ENCODE assay signal across 11 cellular contexts in genomic region chr14:35347323-35348043, GRCh38. TPM values are rescaled to one million over a fixed set of nuclear protein-coding genes. Genes with fewer than 3 reads are reported as not detected.
A peak's percentile ranks its signal among the peaks of the same experiment; 100 is the strongest.
DNase-seq lines count a peak whose midpoint lies in the region; ATAC-seq and TF ChIP-seq lines count a peak whose summit lies in the region.
"Had no signal": no experiment of that assay in that cellular context is flagged by ENCODE, and none has a peak within 500 bp of the region (broad histone marks: within the 10 kb centered on the region; RNA-seq: fewer than 3 reads in every experiment).

No MANE protein-coding gene starts in this region.

- no peak overlapping the region for H3K4me3 Mint-ChIP-seq in MCF 10A (ENCODE audit: unreplicated experiment)

- intact Hi-C loops in MCF 10A (cut with micrococcal nuclease), result no loop called here
- intact Hi-C loops in mammary epithelial cell (cut with micrococcal nuclease), result no loop called here
- intact Hi-C loops in Panc1 (cut with micrococcal nuclease; ENCODE audit: unreplicated experiment), result no loop called here
- intact Hi-C loops in lower lobe of right lung (cut with DNase I), result no loop called here

- H3K36me3 Mint-ChIP-seq in MCF 10A (ENCODE audit: insufficient read depth, unreplicated experiment), result no peaks in the 10 kb centered on the region

- no peaks in the 10 kb centered on the region for H3K9me3 ChIP-seq in mammary epithelial cell (replicated peaks; ENCODE audit: insufficient read depth, low read length)
- no peaks in the 10 kb centered on the region for H3K9me3 ChIP-seq in Panc1 (ENCODE audit: control insufficient read depth, insufficient read depth, low read depth, low read length)
- no peaks in the 10 kb centered on the region for H3K9me3 ChIP-seq in lower lobe of right lung
- H3K9me3 ChIP-seq: uterus had no signal

- H3K4me2 ChIP-seq in mammary epithelial cell (ENCODE audit: insufficient read depth, low read depth, low read length), result no peak overlapping the region

- H3K4me3 ChIP-seq in mammary epithelial cell (replicated peaks in 1 of 3; ENCODE audit: insufficient read depth in 1 of 3, low read depth in 2 of 3, low read length in 3 of 3) (no peak overlapping the region), Panc1 (ENCODE audit: low read depth in 2 of 2, low read length in 2 of 2) (peak overlapping the region in 1 of 2 experiments; percentile 8; a peak in 1 of 4 replicates), lower lobe of right lung (no peak overlapping the region)
- H3K4me3 ChIP-seq: cardiac muscle cell, uterus had no signal

- DNase-seq in MCF 10A (ENCODE audit: unreplicated experiment) (no peak), mammary epithelial cell (no peak), Panc1 (ENCODE audit: low read depth, low spot score) (no peak), lower lobe of right lung (peak; percentile 55)
- no peak for DNase-seq in stimulated activated CD4-positive, alpha-beta T cell treated with anti-CD3 and anti-CD28 coated beads, Interleukin-1b, Interleukin-23, amount 100 ng/mL, for 48 hours
- DNase-seq: Kasumi-1, uterus had no signal

- H3K27ac ChIP-seq in mammary epithelial cell (ENCODE audit: insufficient read depth, low read depth, low read length), result no peak overlapping the region
- H3K27ac ChIP-seq in Panc1 (ENCODE audit: low read length), result peak overlapping the region; percentile 86
- no peak overlapping the region for H3K27ac ChIP-seq in lower lobe of right lung
- H3K27ac ChIP-seq: cardiac muscle cell, uterus had no signal

- 89% methylated on average over 11 of the region's 13 CpGs for WGBS in mammary epithelial cell (ENCODE audit: low coverage, missing lambda C conversion rate)

- no peak overlapping the region for H3K9ac ChIP-seq in mammary epithelial cell (ENCODE audit: insufficient read depth, low read length)

- CTCF ChIA-PET in MCF 10A (lab: Yijun Ruan, JAX) (no interaction called here), mammary epithelial cell (lab: Charles Lee; ENCODE audit: low non-redundant PET) (interaction anchor here (0.6 kb wide), 1 partner anchor 215 kb away, joined by 3 read pairs; no protein-coding TSS in a partner anchor), Panc1 (lab: Charles Lee) (no interaction called here)

- H3K27ac Mint-ChIP-seq in MCF 10A (ENCODE audit: low read depth, unreplicated experiment), result peak overlapping the region; percentile 57

- no peak overlapping the region for H2AFZ ChIP-seq in mammary epithelial cell (ENCODE audit: low read depth, low read length)

- H3K36me3 ChIP-seq in mammary epithelial cell (ENCODE audit: insufficient read depth, low read length), result no peaks in the 10 kb centered on the region
- no peaks in the 10 kb centered on the region for H3K36me3 ChIP-seq in Panc1 (ENCODE audit: control insufficient read depth, insufficient read depth, low read length)
- H3K36me3 ChIP-seq in lower lobe of right lung, result no peaks in the 10 kb centered on the region
- H3K36me3 ChIP-seq: cardiac muscle cell, uterus had no signal

- H3K27me3 ChIP-seq in mammary epithelial cell (ENCODE audit: insufficient read depth, low read length) (no peaks in the 10 kb centered on the region), Panc1 (ENCODE audit: control insufficient read depth, insufficient read depth, low read length) (no peaks in the 10 kb centered on the region), lower lobe of right lung (ENCODE audit: low read depth) (no peaks in the 10 kb centered on the region)
- H3K27me3 ChIP-seq: cardiac muscle cell, uterus had no signal

- TF ChIP-seq CTCF in MCF 10A (IDR thresholded peaks at IDR 0.05; ENCODE audit: unreplicated experiment) (no peak), mammary epithelial cell (conservative IDR thresholded peaks at IDR 0.05 in 1 of 2, IDR thresholded peaks at IDR 0.05 in 1 of 2; ENCODE audit: extremely low read depth in 1 of 2, insufficient read depth in 1 of 2, low read depth in 1 of 2, low read length in 2 of 2) (no peak), Panc1 (IDR thresholded peaks at IDR 0.05) (no peak), lower lobe of right lung (IDR thresholded peaks at IDR 0.05) (no peak)

- dilution Hi-C loops in mammary epithelial cell (cut with HindIII; ENCODE audit: low sequenced_read_pairs), result loop anchor here (5.0 kb wide), 1 partner anchor 35 kb away; no protein-coding TSS in a partner anchor

- no peaks in the 10 kb centered on the region for H3K79me2 ChIP-seq in mammary epithelial cell (ENCODE audit: insufficient read depth, low read length)

- POLR2A ChIA-PET in MCF 10A (lab: Yijun Ruan, JAX) (interaction anchor here (0.6 to 1.1 kb wide), 3 partner anchors 9 to 28 kb away, joined by 3 read pairs; no protein-coding TSS in a partner anchor), Panc1 (lab: Charles Lee) (interaction anchor here (0.6 kb wide), 1 partner anchor 9 kb away, joined by 7 read pairs; no protein-coding TSS in a partner anchor)

- H3K4me1 ChIP-seq in mammary epithelial cell (ENCODE audit: insufficient read depth, low read length) (peaks cover under 1% of the 10 kb centered on the region), Panc1 (ENCODE audit: control insufficient read depth, insufficient read depth, low read length) (peaks cover 34% of the 10 kb centered on the region), lower lobe of right lung (peaks cover 33% of the 10 kb centered on the region)

- H3K4me1 Mint-ChIP-seq in MCF 10A (ENCODE audit: insufficient read depth, unreplicated experiment), result peaks cover 2% of the 10 kb centered on the region

- in situ Hi-C loops in mammary epithelial cell (cut with MboI; ENCODE audit: low sequenced_read_pairs in 2 of 2), result no loop called here
- in situ Hi-C loops in Panc1 (cut with HindIII; ENCODE audit: low pct_unique_long_range_greater_than_20kb, low sequenced_read_pairs), result no loop called here

- H3K27me3 Mint-ChIP-seq in MCF 10A (ENCODE audit: insufficient read depth, unreplicated experiment), result no peaks in the 10 kb centered on the region

- ATAC-seq in Panc1, result peak; percentile 91
- peak; percentile 52 to 65 for ATAC-seq in lower lobe of right lung
- no peak for ATAC-seq in GM21717 (IDR thresholded peaks at IDR 0.05; ENCODE audit: unreplicated experiment)
- ATAC-seq in HG02870 (IDR thresholded peaks at IDR 0.05; ENCODE audit: unreplicated experiment), result no peak
- no peak for ATAC-seq in HG02678 (IDR thresholded peaks at IDR 0.05; ENCODE audit: unreplicated experiment)

- H3K9me3 Mint-ChIP-seq in MCF 10A (ENCODE audit: unreplicated experiment), result no peaks in the 10 kb centered on the region

- no peaks in the 10 kb centered on the region for H4K20me1 ChIP-seq in mammary epithelial cell (ENCODE audit: insufficient read depth, low read length)

- no TSS peak for BruUV-seq in MCF 10A (replicated peaks; lab: Mats Ljungman, UMichigan)
- no TSS peak for BruUV-seq in mammary epithelial cell (replicated peaks; lab: Mats Ljungman, UMichigan)
- no TSS peak for BruUV-seq in Panc1 (replicated peaks; lab: Mats Ljungman, UMichigan)

RNA-seq across cellular contexts. Expression of gene PSMA6, which starts 55.3 kb away (rescaled TPM):
- 260 and 322 TPM in 2 replicates for total RNA-seq in MCF 10A (2022)
- 100 to 1,000 TPM; 128 to 181 TPM for total RNA-seq in mammary epithelial cell
- polyA plus RNA-seq in mammary epithelial cell, result 193 TPM
- polyA minus RNA-seq in mammary epithelial cell, result 165 TPM
- total RNA-seq in Panc1 (2021; ENCODE audit: unreplicated experiment), result 197 TPM
- 107 TPM for polyA plus RNA-seq in Panc1 (2012; ENCODE audit: insufficient read length)
- 159 TPM for total RNA-seq in lower lobe of right lung

RNA-seq across cellular contexts. Expression of gene NFKBIA, which starts 57.1 kb away (rescaled TPM):
- total RNA-seq in MCF 10A (2022) (74.5 and 112 TPM in 2 replicates), mammary epithelial cell (10 to 100 TPM; 81.0 to 86.7 TPM), Panc1 (2021; ENCODE audit: unreplicated experiment) (99.4 TPM), lower lobe of right lung (331 TPM)
- polyA plus RNA-seq in mammary epithelial cell, result 59.8 TPM
- polyA minus RNA-seq in mammary epithelial cell, result 117 TPM
- polyA plus RNA-seq in Panc1 (2012; ENCODE audit: insufficient read length), result 121 TPM

Comparison
In these comparisons a context has a peak if more than half of its experiments do, and no peak if none do; other contexts are left out.
1. ATAC-seq: peak in Panc1 (single experiment) and lower lobe of right lung (2 of 2); none in GM21717 (single experiment), HG02870 (single experiment) and HG02678 (single experiment).